In genomic region chr15:55282284-55282833, GRCh38 we compare ENCODE assay signal across 1 cellular context.
A peak's percentile ranks its signal among the peaks of the same experiment; 100 is the strongest.
TF ChIP-seq lines count a peak whose summit lies in the region.

No MANE protein-coding gene starts in this region.

TF ChIP-seq in HEK293, 187 proteins besides CTCF, POLR2A, EP300 and RAD21 (continued from another document and continues in another):
- TF ChIP-seq ZNF629 (tag by site-specific recombination; IDR thresholded peaks at IDR 0.05) (0 out of 2 replicates have a peak, but pooled peaks have one; percentile 28), SP7 (tag by site-specific recombination; IDR thresholded peaks at IDR 0.05) (peak; percentile 53), BCL11A (tag by site-specific recombination; IDR thresholded peaks at IDR 0.05; ENCODE audit: low read depth) (no peak), ZNF768 (tag by site-specific recombination; IDR thresholded peaks at IDR 0.05) (no peak), ZXDB (tag by site-specific recombination; IDR thresholded peaks at IDR 0.05) (peak; percentile 56; the same call in 1 of the 2 replicates), IKZF3 (tag by site-specific recombination; IDR thresholded peaks at IDR 0.05) (no peak), ZNF660 (tag by site-specific recombination; IDR thresholded peaks at IDR 0.05) (0 out of 2 replicates have a peak, but pooled peaks have one; percentile 39), ZSCAN16 (tag by site-specific recombination; IDR thresholded peaks at IDR 0.05) (no peak), ZNF221 (tag by site-specific recombination; IDR thresholded peaks at IDR 0.05; ENCODE audit: borderline replicate concordance) (no peak), ZSCAN23 (tag by site-specific recombination; IDR thresholded peaks at IDR 0.05) (no peak), ZNF112 (tag by site-specific recombination; IDR thresholded peaks at IDR 0.05) (no peak), MZF1 (tag by site-specific recombination; IDR thresholded peaks at IDR 0.05; ENCODE audit: borderline replicate concordance) (no peak), ZNF391 (tag by site-specific recombination; IDR thresholded peaks at IDR 0.05; ENCODE audit: borderline replicate concordance, low read depth) (no peak), HIC1 (tag by site-specific recombination; IDR thresholded peaks at IDR 0.05) (no peak), ZNF585B (tag by site-specific recombination; IDR thresholded peaks at IDR 0.05) (no peak), ZNF26 (tag by site-specific recombination; IDR thresholded peaks at IDR 0.05) (no peak), ZNF24 (tag by site-specific recombination; IDR thresholded peaks at IDR 0.05) (no peak), ZNF423 (tag by site-specific recombination; IDR thresholded peaks at IDR 0.05) (no peak), INSM2 (tag by site-specific recombination; IDR thresholded peaks at IDR 0.05) (no peak), ZNF335 (tag by site-specific recombination; conservative IDR thresholded peaks at IDR 0.05) (peak; percentile 50), ZNF398 (tag by site-specific recombination; IDR thresholded peaks at IDR 0.05) (peak; percentile 65), ZBTB48 (tag by site-specific recombination; IDR thresholded peaks at IDR 0.05) (0 out of 2 replicates have a peak, but pooled peaks have one; percentile 17), ZNF248 (tag by site-specific recombination; IDR thresholded peaks at IDR 0.05) (no peak), ZNF10 (tag by site-specific recombination; IDR thresholded peaks at IDR 0.05) (no peak), HOXA7 (CRISPR knock-in tag; IDR thresholded peaks at IDR 0.05; ENCODE audit: borderline replicate concordance) (no peak), ZNF488 (tag by site-specific recombination; IDR thresholded peaks at IDR 0.05) (no peak), ZNF114 (tag by site-specific recombination; IDR thresholded peaks at IDR 0.05) (no peak), ZNF140 (tag by site-specific recombination; IDR thresholded peaks at IDR 0.05) (no peak), ZNF692 (tag by site-specific recombination; IDR thresholded peaks at IDR 0.05) (no peak), ZBTB21 (tag by site-specific recombination; IDR thresholded peaks at IDR 0.05) (no peak), ZNF843 (tag by site-specific recombination; IDR thresholded peaks at IDR 0.05) (peak; percentile 33; the same call in 1 of the 2 replicates), ZNF624 (tag by site-specific recombination; IDR thresholded peaks at IDR 0.05) (no peak), BCL11B (tag by site-specific recombination; IDR thresholded peaks at IDR 0.05; ENCODE audit: low read depth) (no peak), ZBTB20 (tag by site-specific recombination; IDR thresholded peaks at IDR 0.05) (no peak), PRDM6 (tag by site-specific recombination; IDR thresholded peaks at IDR 0.05) (peak; percentile 68), ZBTB1 (tag by site-specific recombination; IDR thresholded peaks at IDR 0.05) (no peak), KLF7 (tag by site-specific recombination; IDR thresholded peaks at IDR 0.05; ENCODE audit: borderline replicate concordance) (no peak), ZBTB17 (tag by site-specific recombination; IDR thresholded peaks at IDR 0.05) (no peak), FEZF1 (tag by site-specific recombination; IDR thresholded peaks at IDR 0.05) (0 out of 2 replicates have a peak, but pooled peaks have one; percentile 8), ZNF266 (tag by site-specific recombination; IDR thresholded peaks at IDR 0.05; ENCODE audit: low read depth) (no peak), ZNF292 (tag by site-specific recombination; IDR thresholded peaks at IDR 0.05; ENCODE audit: borderline replicate concordance, low read depth) (no peak), ZNF549 (tag by site-specific recombination; IDR thresholded peaks at IDR 0.05) (no peak), KLF16 (tag by site-specific recombination; IDR thresholded peaks at IDR 0.05) (no peak), ZNF473 (tag by site-specific recombination; IDR thresholded peaks at IDR 0.05) (no peak), ZNF548 (tag by site-specific recombination; IDR thresholded peaks at IDR 0.05) (no peak), ZNF560 (tag by site-specific recombination; IDR thresholded peaks at IDR 0.05; ENCODE audit: borderline replicate concordance) (no peak), ZNF37A (tag by site-specific recombination; IDR thresholded peaks at IDR 0.05) (no peak), ZSCAN4 (tag by site-specific recombination; IDR thresholded peaks at IDR 0.05) (no peak), ZNF341 (tag by site-specific recombination; IDR thresholded peaks at IDR 0.05; ENCODE audit: low read depth) (0 out of 2 replicates have a peak, but pooled peaks have one; percentile 18), TCF7L2 (IDR thresholded peaks at IDR 0.05; ENCODE audit: borderline replicate concordance, low read depth, low read length) (no peak), GLI2 (tag by site-specific recombination; IDR thresholded peaks at IDR 0.05; ENCODE audit: borderline replicate concordance, low read depth) (no peak), ZNF350 (tag by site-specific recombination; IDR thresholded peaks at IDR 0.05) (no peak), ZNF2 (tag by site-specific recombination; IDR thresholded peaks at IDR 0.05) (no peak), ZNF670 (tag by site-specific recombination; IDR thresholded peaks at IDR 0.05; ENCODE audit: low read depth) (no peak), ZNF48 (tag by site-specific recombination; IDR thresholded peaks at IDR 0.05) (no peak), ZNF529 (tag by site-specific recombination; IDR thresholded peaks at IDR 0.05; ENCODE audit: insufficient replicate concordance) (no peak), KLF9 (tag by site-specific recombination; IDR thresholded peaks at IDR 0.05; ENCODE audit: low read depth) (no peak), ZNF530 (tag by site-specific recombination; IDR thresholded peaks at IDR 0.05; ENCODE audit: low read depth) (no peak)
